30 cellular contexts compared by ENCODE assay signal in genomic region chr19:54257116-54257480, GRCh38. TPM values are rescaled to one million over a fixed set of nuclear protein-coding genes. Genes with fewer than 3 reads are reported as not detected.
A peak's percentile ranks its signal among the peaks of the same experiment; 100 is the strongest.
DNase-seq lines count a peak whose midpoint lies in the region; ATAC-seq and TF ChIP-seq lines count a peak whose summit lies in the region.
"Had no signal": no experiment of that assay in that cellular context is flagged by ENCODE, and none has a peak within 500 bp of the region (broad histone marks: within the 10 kb centered on the region; RNA-seq: fewer than 3 reads in every experiment).

LILRB5 (minus strand) TSS chr19:54257273; CDS start chr19:54257193, 80 bp downstream.

- no peaks in the 10 kb centered on the region; the same call in 1 of the 2 replicates for H3K27me3 ChIP-seq in H7 (ENCODE audit: control insufficient read depth, insufficient read depth, low read length)
- H3K27me3 ChIP-seq in esophagus muscularis mucosa = peaks cover 0 to 66% (median 9%) of the 10 kb centered on the region in 4 donors
- peaks cover 52% of the 10 kb centered on the region for H3K27me3 ChIP-seq in suprapubic skin
- H3K27me3 ChIP-seq: Peyer's patch had no signal

- H3K27ac ChIP-seq in esophagus muscularis mucosa (replicated peaks in 1 of 4) (peak within 1 kb of the TSS in 2 of 4 donors; percentile 34 to 41), suprapubic skin (no peak within 1 kb of the TSS)
- H3K27ac ChIP-seq: Peyer's patch, SJSA1 had no signal

- TF ChIP-seq EP300 in esophagus muscularis mucosa (IDR thresholded peaks at IDR 0.05) = no peak
- TF ChIP-seq EP300 in suprapubic skin (IDR thresholded peaks at IDR 0.05) = no peak

- H3K4me1 ChIP-seq in esophagus muscularis mucosa = no peaks in the 10 kb centered on the region
- no peaks in the 10 kb centered on the region for H3K4me1 ChIP-seq in suprapubic skin
- H3K4me1 ChIP-seq: Peyer's patch, SJSA1 had no signal

- no peak for TF ChIP-seq POLR2A in esophagus muscularis mucosa (IDR thresholded peaks at IDR 0.05; ENCODE audit: low read depth)
- no peak for TF ChIP-seq POLR2A in suprapubic skin (IDR thresholded peaks at IDR 0.05)

- 74% methylated on average over 7 of the region's 9 CpGs for WGBS in esophagus muscularis mucosa
- WGBS in suprapubic skin = 70% methylated on average over 6 of the region's 9 CpGs

- H3K36me3 ChIP-seq in H7 (replicated peaks; ENCODE audit: control insufficient read depth, insufficient read depth, low read length) (no peaks in the 10 kb centered on the region), esophagus muscularis mucosa (no peaks in the 10 kb centered on the region), suprapubic skin (no peaks in the 10 kb centered on the region)
- H3K36me3 ChIP-seq: Peyer's patch, SJSA1 had no signal

- ATAC-seq in HG03342 (IDR thresholded peaks at IDR 0.05; ENCODE audit: unreplicated experiment) = no peak
- ATAC-seq: activated T-helper 17 cell treated with anti-CD3 and anti-CD28 coated beads, Interleukin-2, amount 50 U/mL, for 72 hours; effector memory CD8-positive, alpha-beta T cell; esophagus mucosa; stimulated activated naive CD8-positive, alpha-beta T cell treated with anti-CD3 and anti-CD28 coated beads, Interleukin-15, amount 100 ng/mL, for 72 hours had no signal

- H3K4me3 ChIP-seq in H7 (ENCODE audit: insufficient read depth, low read depth, low read length) = no peak within 1 kb of the TSS
- H3K4me3 ChIP-seq in esophagus muscularis mucosa = peak within 1 kb of the TSS; percentile 12 to 42 (median 28)
- H3K4me3 ChIP-seq in suprapubic skin = peak within 1 kb of the TSS; percentile 27
- H3K4me3 ChIP-seq: SJSA1 had no signal

- DNase-seq in H7 = peak; percentile 27
- no peak for DNase-seq in esophagus muscularis mucosa (ENCODE audit: extremely low spot score)
- DNase-seq in mesenteric fat pad (ENCODE audit: low spot score) = peak; percentile 79
- peak; percentile 52 to 61 for DNase-seq in suprapubic skin (ENCODE audit: low spot score in 2 of 2)
- DNase-seq in NCI-H1048 (lab: John Stamatoyannopoulos, UW) = no peak
- no peak for DNase-seq in activated effector memory CD4-positive, alpha-beta T cell treated with anti-CD3 and anti-CD28 coated beads, Interleukin-2, amount 50 U/mL, for 16 hours
- DNase-seq in NCI-H510A treated with DMSO at 0.1 percent for 48 hours (lab: John Stamatoyannopoulos, UW) = no peak
- DNase-seq: ACHN; activated CD4-positive, alpha-beta T cell treated with anti-CD3 and anti-CD28 coated beads, Interleukin-2, amount 50 U/mL, for 48 hours; activated CD8-positive, alpha-beta memory T cell treated with anti-CD3 and anti-CD28 coated beads, Interleukin-2, amount 50 U/mL, for 4 hours; activated naive CD8-positive, alpha-beta T cell treated with anti-CD3 and anti-CD28 coated beads, Interleukin-2, amount 10 ng/mL, durations not matched to agents 7 days and 5 days; COR-L47; DMS79; effector memory CD8-positive, alpha-beta T cell; foreskin melanocyte; GF-D8; KG1; MM.1S; NCI-H1417 treated with DMSO at 0.1 percent for 48 hours; NCI-H2107; NCI-H524; stimulated activated naive CD8-positive, alpha-beta T cell treated with anti-CD3 and anti-CD28 coated beads, Interleukin-15, amount 100 ng/mL, for 72 hours; T-helper 1 cell had no signal

- intact Hi-C loops in esophagus muscularis mucosa (cut with DNase I) = no loop called here

- no peak for TF ChIP-seq CTCF in esophagus muscularis mucosa (IDR thresholded peaks at IDR 0.05)
- no peak for TF ChIP-seq CTCF in suprapubic skin (IDR thresholded peaks at IDR 0.05)

- H3K9me3 ChIP-seq in esophagus muscularis mucosa = no peaks in the 10 kb centered on the region
- no peaks in the 10 kb centered on the region for H3K9me3 ChIP-seq in suprapubic skin
- H3K9me3 ChIP-seq: Peyer's patch, SJSA1 had no signal

RNA-seq across cellular contexts. Expression of gene LILRB5, which starts in this region (rescaled TPM):
- not detected in 2 replicates for total RNA-seq in H7 (2014; rRNA removed; shearing (Covaris generic))
- 10 to 100 TPM; 16.6 to 26.6 (median 21.4) TPM for total RNA-seq in esophagus muscularis mucosa
- 69.4 TPM for total RNA-seq in mesenteric fat pad
- total RNA-seq in suprapubic skin = 1 to 10 TPM in 2 of 4 donors, under 1 TPM in 2; 0.68 to 3.4 (median 2.0) TPM
- total RNA-seq: activated T-helper 17 cell treated with anti-CD3 and anti-CD28 coated beads, Interleukin-2, amount 50 U/mL, for 72 hours; HT1080; osteoblast; SJSA1 had no signal

Comparison
In these comparisons a context has a peak if more than half of its experiments do, and no peak if none do; other contexts are left out.
1. Peak in DNase-seq in H7; RNA of the gene not detected or under 1 TPM.
2. DNase-seq: peak in mesenteric fat pad (single experiment) and suprapubic skin (2 of 2); none in esophagus muscularis mucosa (single experiment), NCI-H1048 (single experiment), activated effector memory CD4-positive, alpha-beta T cell treated with anti-CD3 and anti-CD28 coated beads, Interleukin-2, amount 50 U/mL, for 16 hours (single experiment) and NCI-H510A treated with DMSO at 0.1 percent for 48 hours (single experiment).